In genomic region chrX:48937065-48937907, GRCh38 we compare ENCODE assay signal across 8 cellular contexts. TPM values are rescaled to one million over a fixed set of nuclear protein-coding genes. Genes with fewer than 3 reads are reported as not detected.
DNase-seq lines count a peak whose midpoint lies in the region; ATAC-seq, FAIRE-seq and TF ChIP-seq lines count a peak whose summit lies in the region.

No MANE protein-coding gene starts in this region.

- no TSS peak for BruUV-seq in PC-3 (replicated peaks; lab: Mats Ljungman, UMichigan)

- H3K27ac ChIP-seq in kidney (ENCODE audit: low read depth in 2 of 2, low read length in 2 of 2) (peak overlapping the region in 1 of 2 donors; percentile 37), PC-3 (ENCODE audit: low read length) (no peak overlapping the region)

- no peak overlapping the region for H3K4me2 ChIP-seq in PC-3 (ENCODE audit: low read length)

- H3K9ac ChIP-seq in kidney (ENCODE audit: low read length in 2 of 2) (no peak overlapping the region), PC-3 (ENCODE audit: low read length) (no peak overlapping the region)

- POLR2A ChIA-PET in PC-3 (lab: Charles Lee; ENCODE audit: unreplicated experiment): no interaction called here

- H3K36me3 ChIP-seq in kidney (ENCODE audit: control insufficient read depth in 1 of 2, insufficient read depth in 2 of 2, low read length in 2 of 2) (peaks cover 0 to 29% of the 10 kb centered on the region in 2 donors), PC-3 (ENCODE audit: low read depth, low read length) (peaks cover 25% of the 10 kb centered on the region)

- no peak for FAIRE-seq in kidney (lab: Jason Lieb, UNC)

- H3K27me3 ChIP-seq in PC-3 (ENCODE audit: low read length): no peaks in the 10 kb centered on the region

- CTCF ChIA-PET in PC-3 (lab: Charles Lee): no interaction called here

- peaks cover 12% of the 10 kb centered on the region for H3K36me3 Mint-ChIP-seq in type B pancreatic cell

- H4K20me1 ChIP-seq in PC-3 (ENCODE audit: low read length): no peaks in the 10 kb centered on the region

- H3K27me3 Mint-ChIP-seq in type B pancreatic cell: no peaks in the 10 kb centered on the region

- H2AFZ ChIP-seq in PC-3 (ENCODE audit: low read length): no peak overlapping the region

- no peaks in the 10 kb centered on the region for H3K9me2 ChIP-seq in PC-3 (replicated peaks; ENCODE audit: low read length)

- ATAC-seq in GM18511 (IDR thresholded peaks at IDR 0.05; ENCODE audit: unreplicated experiment): peak; percentile 71
- ATAC-seq in HG02885 (IDR thresholded peaks at IDR 0.05; ENCODE audit: poor library complexity, unreplicated experiment): peak; percentile 72
- no peak for ATAC-seq in PC-3

- H3K4me1 Mint-ChIP-seq in type B pancreatic cell (ENCODE audit: unreplicated experiment): no peaks in the 10 kb centered on the region

- no peak for TF ChIP-seq CTCF in kidney (IDR thresholded peaks at IDR 0.05; ENCODE audit: borderline replicate concordance, extremely low read depth, insufficient read depth)
- TF ChIP-seq CTCF in PC-3 (conservative IDR thresholded peaks at IDR 0.05; ENCODE audit: low read depth, low read length): no peak
- no peak for TF ChIP-seq CTCF in type B pancreatic cell (conservative IDR thresholded peaks at IDR 0.05)

- no peak overlapping the region for H3K4me3 ChIP-seq in kidney (ENCODE audit: low read length in 2 of 2)
- no peak overlapping the region for H3K4me3 ChIP-seq in PC-3 (ENCODE audit: low read length)

- H3K9me3 ChIP-seq in kidney (ENCODE audit: control insufficient read depth in 1 of 2, low read length in 2 of 2) (no peaks in the 10 kb centered on the region), PC-3 (ENCODE audit: low read length) (no peaks in the 10 kb centered on the region)

- peaks cover 4% of the 10 kb centered on the region for H3K9me3 Mint-ChIP-seq in type B pancreatic cell

- intact Hi-C loops in kidney (cut with DNase I) (no loop called here), PC-3 (cut with micrococcal nuclease) (no loop called here)

- peak; percentile 89 for DNase-seq in RPMI8226
- DNase-seq in activated gamma-delta T cell treated with Interleukin-2 at 50 U/mL for 16 hours: peak; percentile 92
- DNase-seq in kidney: peak; percentile 90
- peak; percentile 75 to 78 for DNase-seq in stimulated activated CD8-positive, alpha-beta memory T cell treated with anti-CD3 and anti-CD28 coated beads, Interleukin-4, amount 100 ng/mL, for 1 hour (ENCODE audit: low read depth in 2 of 2, low spot score in 1 of 2)
- no peak for DNase-seq in PC-3
- DNase-seq in type B pancreatic cell (ENCODE audit: extremely low spot score, unreplicated experiment): no peak

- H3K4me1 ChIP-seq in kidney (ENCODE audit: control insufficient read depth in 1 of 2, insufficient read depth in 1 of 2, low read depth in 1 of 2, low read length in 2 of 2): peaks cover 0 to 12% of the 10 kb centered on the region in 2 donors
- no peaks in the 10 kb centered on the region for H3K4me1 ChIP-seq in PC-3 (ENCODE audit: insufficient read depth, low read length)

- no peak overlapping the region for H3K27ac Mint-ChIP-seq in type B pancreatic cell

- H3K79me2 ChIP-seq in PC-3 (ENCODE audit: low read length): no peaks in the 10 kb centered on the region; the same call in 1 of the 2 replicates

- no peaks in the 10 kb centered on the region for H3F3A ChIP-seq in PC-3 (ENCODE audit: low read length, unreplicated experiment)

- no peak overlapping the region for H3K4me3 Mint-ChIP-seq in type B pancreatic cell

RNA-seq across cellular contexts. Expression of gene PIM2, which starts 18.5 kb away (rescaled TPM):
- 29.6 TPM for total RNA-seq in kidney
- 8.7 TPM for polyA plus RNA-seq in kidney (ENCODE audit: insufficient read depth, low read depth, low replicate concordance)
- 24.1 and 25.6 TPM in 2 replicates for total RNA-seq in PC-3 (2014; rRNA removed)
- 9.3 and 11.5 TPM in 2 replicates for total RNA-seq in type B pancreatic cell (ENCODE audit: low replicate concordance)

RNA-seq across cellular contexts. Expression of gene OTUD5, which starts 20.1 kb away (rescaled TPM):
- total RNA-seq in kidney: 56.2 TPM
- polyA plus RNA-seq in kidney (ENCODE audit: insufficient read depth, low read depth, low replicate concordance): 40.2 TPM
- total RNA-seq in PC-3 (2014; rRNA removed): 41.4 and 50.9 TPM in 2 replicates
- total RNA-seq in type B pancreatic cell (ENCODE audit: low replicate concordance): 49.5 and 53.1 TPM in 2 replicates

RNA-seq across cellular contexts. Expression of gene SLC35A2, which starts 25.8 kb away (rescaled TPM):
- 34.2 TPM for total RNA-seq in kidney
- polyA plus RNA-seq in kidney (ENCODE audit: insufficient read depth, low read depth, low replicate concordance): 29.3 TPM
- total RNA-seq in PC-3 (2014; rRNA removed): 46.6 and 46.8 TPM in 2 replicates
- total RNA-seq in type B pancreatic cell (ENCODE audit: low replicate concordance): 33.3 and 79.0 TPM in 2 replicates

RNA-seq across cellular contexts. Expression of gene KCND1, which starts 34.4 kb away (rescaled TPM):
- total RNA-seq in kidney: 2.2 TPM
- polyA plus RNA-seq in kidney (ENCODE audit: insufficient read depth, low read depth, low replicate concordance): 0.92 TPM
- 0.51 and 0.86 TPM in 2 replicates for total RNA-seq in PC-3 (2014; rRNA removed)
- 3.0 and 3.8 TPM in 2 replicates for total RNA-seq in type B pancreatic cell (ENCODE audit: low replicate concordance)

RNA-seq across cellular contexts. Expression of gene PQBP1, which starts 39.6 kb away (rescaled TPM):
- total RNA-seq in kidney (61.3 TPM), PC-3 (2014; rRNA removed) (189 and 241 TPM in 2 replicates), type B pancreatic cell (ENCODE audit: low replicate concordance) (58.6 and 77.9 TPM in 2 replicates)
- 93.4 TPM for polyA plus RNA-seq in kidney (ENCODE audit: insufficient read depth, low read depth, low replicate concordance)

Comparison
In these comparisons a context has a peak if more than half of its experiments do, and no peak if none do; other contexts are left out.
1. DNase-seq: peak in RPMI8226 (single experiment), activated gamma-delta T cell treated with Interleukin-2 at 50 U/mL for 16 hours (single experiment), kidney (single experiment) and stimulated activated CD8-positive, alpha-beta memory T cell treated with anti-CD3 and anti-CD28 coated beads, Interleukin-4, amount 100 ng/mL, for 1 hour (2 of 2); none in PC-3 (single experiment) and type B pancreatic cell (single experiment).